Comparison of ENCODE assay signal across 9 cellular contexts in genomic region chr6:170292111-170292777, GRCh38. TPM values are rescaled to one million over a fixed set of nuclear protein-coding genes. Genes with fewer than 3 reads are reported as not detected.
DNase-seq lines count a peak whose midpoint lies in the region; ATAC-seq and TF ChIP-seq lines count a peak whose summit lies in the region.
"Had no signal": no experiment of that assay in that cellular context is flagged by ENCODE, and none has a peak within 500 bp of the region (broad histone marks: within the 10 kb centered on the region; RNA-seq: fewer than 3 reads in every experiment).

No MANE protein-coding gene starts in this region.

- H3K9me3 ChIP-seq in ascending aorta = no peaks in the 10 kb centered on the region
- H3K9me3 ChIP-seq in upper lobe of right lung = no peaks in the 10 kb centered on the region

- H3K4me3 ChIP-seq in ascending aorta (peak overlapping the region; percentile 85 to 87), upper lobe of right lung (peak overlapping the region; percentile 81)

- peaks cover 99% of the 10 kb centered on the region for H3K27me3 Mint-ChIP-seq in activated naive CD4-positive, alpha-beta T cell treated with anti-CD3 and anti-CD28 coated beads, Interleukin-2, amount 10 ng/mL, durations not matched to agents 7 days and 5 days

- peak in 1 of 3 experiments; percentile 4 for TF ChIP-seq CTCF in ascending aorta (IDR thresholded peaks at IDR 0.05)
- TF ChIP-seq CTCF in upper lobe of right lung (IDR thresholded peaks at IDR 0.05) = no peak

- H3K9me3 Mint-ChIP-seq in activated naive CD4-positive, alpha-beta T cell treated with anti-CD3 and anti-CD28 coated beads, Interleukin-2, amount 10 ng/mL, durations not matched to agents 7 days and 5 days = no peaks in the 10 kb centered on the region
- no peaks in the 10 kb centered on the region for H3K9me3 Mint-ChIP-seq in activated naive CD4-positive, alpha-beta T cell treated with anti-CD3 and anti-CD28 coated beads, Interleukin-2, amount 50 U/mL, for 72 hours

- peaks cover 2% of the 10 kb centered on the region for H3K36me3 Mint-ChIP-seq in activated naive CD4-positive, alpha-beta T cell treated with anti-CD3 and anti-CD28 coated beads, Interleukin-2, amount 10 ng/mL, durations not matched to agents 7 days and 5 days
- H3K36me3 Mint-ChIP-seq in activated naive CD4-positive, alpha-beta T cell treated with anti-CD3 and anti-CD28 coated beads, Interleukin-2, amount 50 U/mL, for 72 hours = peaks cover 0 to 6% of the 10 kb centered on the region in 2 donors

- H3K4me1 ChIP-seq in ascending aorta (peaks cover 18 to 51% of the 10 kb centered on the region in 2 donors), upper lobe of right lung (peaks cover 56% of the 10 kb centered on the region)

- H3K27ac ChIP-seq in ascending aorta (no peak overlapping the region), upper lobe of right lung (peak overlapping the region; percentile 71)

- no peak for DNase-seq in activated naive CD4-positive, alpha-beta T cell treated with anti-CD3 and anti-CD28 coated beads, Interleukin-2, amount 10 ng/mL, durations not matched to agents 7 days and 5 days
- DNase-seq in activated naive CD4-positive, alpha-beta T cell treated with anti-CD3 and anti-CD28 coated beads, Interleukin-2, amount 50 U/mL, for 72 hours (ENCODE audit: low spot score in 2 of 2) = no peak
- DNase-seq in ascending aorta (ENCODE audit: low spot score in 2 of 2) (peak in 1 of 2 donors; percentile 61), medulla oblongata (ENCODE audit: extremely low spot score) (peak; percentile 51), upper lobe of right lung (no peak), LoVo (ENCODE audit: low spot score) (no peak), middle frontal gyrus (ENCODE audit: extremely low spot score, low spot score) (no peak), GF-D8 (lab: John Stamatoyannopoulos, UW) (no peak)
- DNase-seq: KG1 had no signal

- H3K27ac Mint-ChIP-seq in activated naive CD4-positive, alpha-beta T cell treated with anti-CD3 and anti-CD28 coated beads, Interleukin-2, amount 10 ng/mL, durations not matched to agents 7 days and 5 days = no peak overlapping the region
- H3K27ac Mint-ChIP-seq in activated naive CD4-positive, alpha-beta T cell treated with anti-CD3 and anti-CD28 coated beads, Interleukin-2, amount 50 U/mL, for 72 hours = no peak overlapping the region

- CTCF ChIA-PET in activated naive CD4-positive, alpha-beta T cell treated with anti-CD3 and anti-CD28 coated beads, Interleukin-2, amount 10 ng/mL, durations not matched to agents 7 days and 5 days (lab: Charles Lee) = interaction anchor here (0.7 to 3.4 kb wide), 7 partner anchors 8 to 501 kb away, joined by 3 to 20 read pairs (median 3); no protein-coding TSS in a partner anchor

- intact Hi-C loops in ascending aorta (cut with DNase I) (loop anchor here (5.0 kb wide), 1 partner anchor 125 kb away; no protein-coding TSS in a partner anchor), upper lobe of right lung (cut with DNase I) (no loop called here)

- H3K36me3 ChIP-seq in ascending aorta (no peaks in the 10 kb centered on the region), upper lobe of right lung (no peaks in the 10 kb centered on the region)

- peaks cover 49% of the 10 kb centered on the region for H3K4me1 Mint-ChIP-seq in activated naive CD4-positive, alpha-beta T cell treated with anti-CD3 and anti-CD28 coated beads, Interleukin-2, amount 10 ng/mL, durations not matched to agents 7 days and 5 days

- peak overlapping the region; percentile 62 for H3K4me3 Mint-ChIP-seq in activated naive CD4-positive, alpha-beta T cell treated with anti-CD3 and anti-CD28 coated beads, Interleukin-2, amount 10 ng/mL, durations not matched to agents 7 days and 5 days

- H3K27me3 ChIP-seq in ascending aorta (peaks cover 45% of the 10 kb centered on the region), upper lobe of right lung (peaks cover 64% of the 10 kb centered on the region)

- ATAC-seq in activated naive CD4-positive, alpha-beta T cell treated with anti-CD3 and anti-CD28 coated beads, Interleukin-2, amount 50 U/mL, for 72 hours = no peak
- no peak for ATAC-seq in upper lobe of right lung

RNA-seq across cellular contexts. Expression of gene DLL1, which starts 1.4 kb away (rescaled TPM):
- 1 to 10 TPM; 1.1 to 2.6 TPM for total RNA-seq in activated naive CD4-positive, alpha-beta T cell treated with anti-CD3 and anti-CD28 coated beads, Interleukin-2, amount 50 U/mL, for 72 hours
- total RNA-seq in ascending aorta (16.5 TPM), upper lobe of right lung (14.6 TPM)

RNA-seq across cellular contexts. Expression of gene FAM120B, which starts 14.3 kb away (rescaled TPM):
- 10 to 100 TPM; 14.1 to 25.9 TPM for total RNA-seq in activated naive CD4-positive, alpha-beta T cell treated with anti-CD3 and anti-CD28 coated beads, Interleukin-2, amount 50 U/mL, for 72 hours
- total RNA-seq in ascending aorta = 9.9 TPM
- total RNA-seq in upper lobe of right lung = 26.1 TPM
